ENCODE assay signal across 18 cellular contexts in the genomic region with DNA sequence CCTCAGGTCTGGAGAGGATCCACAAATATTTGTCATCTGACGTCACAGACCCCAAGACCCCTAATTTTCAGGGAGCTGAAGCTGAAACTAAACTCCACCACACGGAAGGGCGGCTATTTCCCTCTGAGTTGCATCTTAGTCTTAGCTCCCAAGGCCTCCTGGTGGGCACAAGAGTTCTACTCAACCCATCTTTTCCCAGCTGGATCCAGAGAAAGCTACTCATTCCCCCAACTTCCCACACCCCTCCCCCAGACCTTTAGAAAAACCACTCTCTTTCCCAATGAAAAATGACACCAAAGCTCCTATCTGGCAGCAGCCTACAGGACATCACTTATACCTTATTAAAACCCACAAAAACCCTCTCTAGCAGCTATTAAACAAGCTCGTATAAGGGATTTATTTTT.
"Had no signal": no experiment of that assay in that cellular context is flagged by ENCODE, and none has a peak within 500 bp of the region (broad histone marks: within the 10 kb centered on the region; RNA-seq: fewer than 3 reads in every experiment).

No MANE protein-coding gene starts in this region.

- H3K27ac ChIP-seq: body of pancreas, colonic mucosa, esophagus muscularis mucosa, parathyroid adenoma, tibial nerve, vagina had no signal

- H3K4me3 ChIP-seq: body of pancreas, colonic mucosa, esophagus muscularis mucosa, mucosa of descending colon, tibial nerve, vagina had no signal

- H3K9me3 ChIP-seq: body of pancreas, colonic mucosa, esophagus muscularis mucosa, mucosa of descending colon, tibial nerve, vagina had no signal

- H3K36me3 Mint-ChIP-seq: activated naive CD8-positive, alpha-beta T cell treated with anti-CD3 and anti-CD28 coated beads for 36 hours; naive thymus-derived CD4-positive, alpha-beta T cell had no signal

- H3K27me3 ChIP-seq: body of pancreas, colonic mucosa, esophagus muscularis mucosa, tibial nerve, vagina had no signal

- ATAC-seq: activated CD4-positive, CD25-positive, alpha-beta regulatory T cell treated with anti-CD3 and anti-CD28 coated beads, Interleukin-2, amount 50 U/mL, for 24 hours; body of pancreas; mucosa of descending colon had no signal

- H3K9ac ChIP-seq: parathyroid adenoma had no signal

- H3K27ac Mint-ChIP-seq: activated naive CD8-positive, alpha-beta T cell treated with anti-CD3 and anti-CD28 coated beads for 36 hours; activated T-helper 1 cell treated with anti-CD3 and anti-CD28 coated beads, Interleukin-12 subunit alpha, Interleukin-12 subunit beta, Interleukin-2, Interleukin-4 antibody, amounts not matched to agents 30 ng/mL and 10 ng/mL and 1 ng/mL, durations not matched to agents 14 hours and 24 hours and 36 hours had no signal

- DNase-seq: activated naive CD8-positive, alpha-beta T cell treated with anti-CD3 and anti-CD28 coated beads for 36 hours; amygdala; body of pancreas; central memory CD4-positive, alpha-beta T cell; colonic mucosa; glutamatergic neuron; mucosa of descending colon; retina; stimulated activated CD4-positive, alpha-beta T cell treated with anti-CD3 and anti-CD28 coated beads, Interleukin-15, amount 100 ng/mL, for 24 hours; stimulated activated CD4-positive, alpha-beta T cell treated with anti-CD3 and anti-CD28 coated beads, Interleukin-4, amount 100 ng/mL, for 24 hours; substantia nigra had no signal

- H3K4me3 Mint-ChIP-seq: activated naive CD8-positive, alpha-beta T cell treated with anti-CD3 and anti-CD28 coated beads for 36 hours; activated T-helper 1 cell treated with anti-CD3 and anti-CD28 coated beads, Interleukin-12 subunit alpha, Interleukin-12 subunit beta, Interleukin-2, Interleukin-4 antibody, amounts not matched to agents 30 ng/mL and 10 ng/mL and 1 ng/mL, durations not matched to agents 14 hours and 24 hours and 36 hours had no signal

- H3K36me3 ChIP-seq: colonic mucosa, esophagus muscularis mucosa, tibial nerve, vagina had no signal

- H3K9me3 Mint-ChIP-seq: activated naive CD8-positive, alpha-beta T cell treated with anti-CD3 and anti-CD28 coated beads for 36 hours; activated T-helper 1 cell treated with anti-CD3 and anti-CD28 coated beads, Interleukin-12 subunit alpha, Interleukin-12 subunit beta, Interleukin-2, Interleukin-4 antibody, amounts not matched to agents 30 ng/mL and 10 ng/mL and 1 ng/mL, durations not matched to agents 14 hours and 24 hours and 36 hours had no signal

- H3K4me1 ChIP-seq: body of pancreas, colonic mucosa, parathyroid adenoma, tibial nerve had no signal

- H2AFZ ChIP-seq: parathyroid adenoma had no signal

- H3K79me2 ChIP-seq: parathyroid adenoma had no signal
